ENCODE assay signal across 8 cellular contexts in genomic region chr5:149439899-149440655, GRCh38.
DNase-seq lines count a peak whose midpoint lies in the region; ATAC-seq and TF ChIP-seq lines count a peak whose summit lies in the region.

No MANE protein-coding gene starts in this region.

- H3K4me3 Mint-ChIP-seq in activated CD4-positive, alpha-beta memory T cell treated with anti-CD3 and anti-CD28 coated beads, Interleukin-2, amount 10 ng/mL, durations not matched to agents 7 days and 5 days: no peak overlapping the region

- POLR2A ChIA-PET in activated CD4-positive, alpha-beta memory T cell treated with anti-CD3 and anti-CD28 coated beads, Interleukin-2, amount 10 ng/mL, durations not matched to agents 7 days and 5 days (lab: Charles Lee): interaction anchor here (0.6 to 0.9 kb wide), 3 partner anchors 110 to 618 kb away, joined by 3 to 4 read pairs (median 3); partner anchors contain the start of gene CSNK1A1

- CTCF ChIA-PET in activated CD4-positive, alpha-beta memory T cell treated with anti-CD3 and anti-CD28 coated beads, Interleukin-2, amount 10 ng/mL, durations not matched to agents 7 days and 5 days (lab: Charles Lee): interaction anchor here (0.7 to 5.6 kb wide), 16 partner anchors 8 to 227 kb away, joined by 3 to 34 read pairs (median 3); partner anchors contain the start of gene CSNK1A1

- peak overlapping the region; percentile 27 for H3K27ac Mint-ChIP-seq in activated CD4-positive, alpha-beta memory T cell treated with anti-CD3 and anti-CD28 coated beads, Interleukin-2, amount 10 ng/mL, durations not matched to agents 7 days and 5 days

- no peak for ATAC-seq in HG02610 (IDR thresholded peaks at IDR 0.05; ENCODE audit: unreplicated experiment)

- no peak for TF ChIP-seq CTCF in GM13976 (IDR thresholded peaks at IDR 0.05; ENCODE audit: borderline replicate concordance, control extremely low read depth, extremely low read depth, insufficient read depth, missing control alignments)

- H3K27me3 Mint-ChIP-seq in activated CD4-positive, alpha-beta memory T cell treated with anti-CD3 and anti-CD28 coated beads, Interleukin-2, amount 10 ng/mL, durations not matched to agents 7 days and 5 days: peaks cover 5% of the 10 kb centered on the region

- DNase-seq in COLO668 (lab: John Stamatoyannopoulos, UW; ENCODE audit: unreplicated experiment) (peak; percentile 18), HT-29 (ENCODE audit: low spot score) (peak; percentile 97), kidney glomerular epithelial cell (lab: John Stamatoyannopoulos, UW) (peak; percentile 94), OCI-M2 (lab: John Stamatoyannopoulos, UW; ENCODE audit: unreplicated experiment) (no peak), amygdala (lab: John Stamatoyannopoulos, UW) (no peak), GM13976 (ENCODE audit: low spot score) (no peak)
- peak; percentile 32 for DNase-seq in activated CD4-positive, alpha-beta memory T cell treated with anti-CD3 and anti-CD28 coated beads, Interleukin-2, amount 10 ng/mL, durations not matched to agents 7 days and 5 days

- no peaks in the 10 kb centered on the region for H3K9me3 Mint-ChIP-seq in activated CD4-positive, alpha-beta memory T cell treated with anti-CD3 and anti-CD28 coated beads, Interleukin-2, amount 10 ng/mL, durations not matched to agents 7 days and 5 days

- H3K4me1 Mint-ChIP-seq in activated CD4-positive, alpha-beta memory T cell treated with anti-CD3 and anti-CD28 coated beads, Interleukin-2, amount 10 ng/mL, durations not matched to agents 7 days and 5 days: peaks cover 45% of the 10 kb centered on the region

- no peaks in the 10 kb centered on the region for H3K36me3 Mint-ChIP-seq in activated CD4-positive, alpha-beta memory T cell treated with anti-CD3 and anti-CD28 coated beads, Interleukin-2, amount 10 ng/mL, durations not matched to agents 7 days and 5 days (ENCODE audit: low read depth)

- in situ Hi-C loops in GM13976 (cut with MboI; ENCODE audit: low sequenced_read_pairs, unreplicated experiment): no loop called here

Comparison
In these comparisons a context has a peak if more than half of its experiments do, and no peak if none do; other contexts are left out.
1. DNase-seq: peak in COLO668 (single experiment), HT-29 (single experiment), activated CD4-positive, alpha-beta memory T cell treated with anti-CD3 and anti-CD28 coated beads, Interleukin-2, amount 10 ng/mL, durations not matched to agents 7 days and 5 days (single experiment) and kidney glomerular epithelial cell (single experiment); none in OCI-M2 (single experiment), amygdala (0 of 56) and GM13976 (single experiment).